Comparison of ENCODE assay signal across 8 cellular contexts in the genomic region with DNA sequence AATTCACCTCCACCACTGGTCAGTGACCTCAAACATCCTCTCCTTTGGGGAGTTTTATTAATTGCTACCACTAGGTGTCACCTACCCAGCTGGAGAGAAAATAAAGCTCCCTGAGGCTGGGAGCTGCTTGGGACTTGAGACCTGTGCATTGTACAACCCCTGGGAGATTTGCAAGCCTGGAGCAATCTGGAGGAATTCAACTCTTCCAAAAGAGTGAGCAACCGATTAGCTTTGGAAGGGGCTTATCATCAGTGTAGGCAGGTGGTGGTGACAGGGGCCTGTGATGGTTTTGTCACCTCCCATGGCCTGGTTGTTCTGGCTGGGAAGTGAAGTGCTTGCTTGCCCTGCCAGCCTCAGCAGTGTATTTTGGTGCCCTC. TPM values are rescaled to one million over a fixed set of nuclear protein-coding genes. Genes with fewer than 3 reads are reported as not detected.
DNase-seq lines count a peak whose midpoint lies in the region; ATAC-seq, FAIRE-seq and TF ChIP-seq lines count a peak whose summit lies in the region.

No MANE protein-coding gene starts in this region.

- H3K4me3 Mint-ChIP-seq in stimulated activated naive CD8-positive, alpha-beta T cell treated with anti-CD3 and anti-CD28 coated beads, Interleukin-15, amount 100 ng/mL, for 72 hours = no peak overlapping the region

- H3K27ac ChIP-seq in iPS DF 6.9 (ENCODE audit: low read length) = no peak overlapping the region
- H3K27ac ChIP-seq in upper lobe of left lung = peak overlapping the region in 2 of 4 donors; percentile 35 to 49

- DNase-seq in stimulated activated naive CD8-positive, alpha-beta T cell treated with anti-CD3 and anti-CD28 coated beads, Interleukin-15, amount 100 ng/mL, for 72 hours = peak in 1 of 2 donors; percentile 1
- DNase-seq in stimulated activated naive CD8-positive, alpha-beta T cell treated with anti-CD3 and anti-CD28 coated beads, Interleukin-15, Interleukin-2, amounts not matched to agents 100 U/mL and 50 U/mL, for 24 hours = no peak
- DNase-seq in H54 (ENCODE audit: insufficient read length, low spot score) = peak; percentile 14
- peak; percentile 45 for DNase-seq in LoVo (ENCODE audit: low spot score)
- DNase-seq in amniotic epithelial cell (ENCODE audit: low read depth) = peak; percentile 64
- DNase-seq in iPS DF 6.9 (ENCODE audit: low read depth, low spot score) = peak; percentile 25
- DNase-seq in upper lobe of left lung = peak in 1 of 2 donors; percentile 40
- DNase-seq in activated T-cell treated with anti-CD3 and anti-CD28 coated beads for 4 hours = no peak

- TF ChIP-seq EP300 in upper lobe of left lung (IDR thresholded peaks at IDR 0.05) = no peak

- peak; percentile 39 to 73 (median 50) for TF ChIP-seq CTCF in upper lobe of left lung (IDR thresholded peaks at IDR 0.05)

- H3K4me1 Mint-ChIP-seq in stimulated activated naive CD8-positive, alpha-beta T cell treated with anti-CD3 and anti-CD28 coated beads, Interleukin-15, amount 100 ng/mL, for 72 hours = no peaks in the 10 kb centered on the region

- peak; percentile 54 for ATAC-seq in stimulated activated naive CD8-positive, alpha-beta T cell treated with anti-CD3 and anti-CD28 coated beads, Interleukin-15, amount 100 ng/mL, for 72 hours
- no peak for ATAC-seq in stimulated activated naive CD8-positive, alpha-beta T cell treated with anti-CD3 and anti-CD28 coated beads, Interleukin-15, Interleukin-2, amounts not matched to agents 100 U/mL and 50 U/mL, for 24 hours
- ATAC-seq in upper lobe of left lung (ENCODE audit: low FRiP score in 2 of 2) = peak; percentile 81 to 90

- H3K9me3 ChIP-seq in iPS DF 6.9 (ENCODE audit: control insufficient read depth, insufficient read depth, low read length) = no peaks in the 10 kb centered on the region
- H3K9me3 ChIP-seq in upper lobe of left lung = no peaks in the 10 kb centered on the region

- H3K36me3 ChIP-seq in iPS DF 6.9 (ENCODE audit: control insufficient read depth, insufficient read depth, low read length) (no peaks in the 10 kb centered on the region), upper lobe of left lung (no peaks in the 10 kb centered on the region)

- WGBS in iPS DF 6.9 (ENCODE audit: insufficient coverage, insufficient read length) = no CpG with 5 or more reads among the region's 1 CpG
- 40% methylated on average over 1 of the region's 1 CpG; no CpG with 5 or more reads in 1 of the 2 donors for WGBS in upper lobe of left lung, 2 donors

- H3K4me1 ChIP-seq in iPS DF 6.9 (ENCODE audit: control insufficient read depth, insufficient read depth, low read length) (no peaks in the 10 kb centered on the region), upper lobe of left lung (peaks cover 0 to 11% (median 8%) of the 10 kb centered on the region in 4 donors)

- H3K27me3 ChIP-seq in iPS DF 6.9 (ENCODE audit: control insufficient read depth, insufficient read depth, low read length) (no peaks in the 10 kb centered on the region), upper lobe of left lung (no peaks in the 10 kb centered on the region)

- no peak for TF ChIP-seq POLR2A in H54 (IDR thresholded peaks at IDR 0.05; ENCODE audit: low read depth, low read length)
- no peak for TF ChIP-seq POLR2A in upper lobe of left lung (IDR thresholded peaks at IDR 0.05)

- no peak overlapping the region for H3K27ac Mint-ChIP-seq in stimulated activated naive CD8-positive, alpha-beta T cell treated with anti-CD3 and anti-CD28 coated beads, Interleukin-15, amount 100 ng/mL, for 72 hours

- H3K4me3 ChIP-seq in iPS DF 6.9 (ENCODE audit: low read length) = no peak overlapping the region
- H3K4me3 ChIP-seq in upper lobe of left lung = no peak overlapping the region

- no peaks in the 10 kb centered on the region for H3K27me3 Mint-ChIP-seq in stimulated activated naive CD8-positive, alpha-beta T cell treated with anti-CD3 and anti-CD28 coated beads, Interleukin-15, amount 100 ng/mL, for 72 hours

- H3K9me3 Mint-ChIP-seq in stimulated activated naive CD8-positive, alpha-beta T cell treated with anti-CD3 and anti-CD28 coated beads, Interleukin-15, amount 100 ng/mL, for 72 hours = no peaks in the 10 kb centered on the region

- no peak for FAIRE-seq in H54 (lab: Jason Lieb, UNC)

RNA-seq across cellular contexts. Expression of gene FRY, which starts 30.2 kb away (rescaled TPM):
- total RNA-seq in upper lobe of left lung = 10 to 100 TPM; 58.3 to 88.9 (median 65.8) TPM

Comparison
In these comparisons a context has a peak if more than half of its experiments do, and no peak if none do; other contexts are left out.
1. DNase-seq: peak in H54 (single experiment), LoVo (single experiment), amniotic epithelial cell (single experiment) and iPS DF 6.9 (single experiment); none in stimulated activated naive CD8-positive, alpha-beta T cell treated with anti-CD3 and anti-CD28 coated beads, Interleukin-15, Interleukin-2, amounts not matched to agents 100 U/mL and 50 U/mL, for 24 hours (single experiment) and activated T-cell treated with anti-CD3 and anti-CD28 coated beads for 4 hours (single experiment).